In the genomic region with DNA sequence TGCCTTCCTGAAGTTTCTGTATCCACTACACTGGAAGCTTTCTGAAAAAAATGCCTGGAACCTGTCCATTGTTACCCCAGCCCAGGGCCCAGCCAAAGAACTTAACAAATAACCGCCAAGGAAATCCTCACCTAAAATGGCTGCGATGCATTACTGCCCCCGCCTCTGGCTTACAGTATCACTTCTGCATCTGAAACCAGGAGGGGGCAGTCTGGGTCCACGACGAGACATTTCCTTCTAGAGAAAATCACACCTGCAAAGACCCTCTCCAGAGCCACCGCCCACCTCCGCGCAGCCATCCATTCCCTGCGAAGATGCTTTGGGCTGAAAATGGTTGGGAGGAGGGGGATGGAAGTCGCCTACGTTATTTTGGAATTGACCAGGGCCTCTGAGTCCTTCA, we compare ENCODE assay signal across 8 cellular contexts. TPM values are rescaled to one million over a fixed set of nuclear protein-coding genes. Genes with fewer than 3 reads are reported as not detected.
DNase-seq lines count a peak whose midpoint lies in the region; ATAC-seq and TF ChIP-seq lines count a peak whose summit lies in the region.

No MANE protein-coding gene starts in this region.

- peaks cover 10% of the 10 kb centered on the region for H3K4me1 Mint-ChIP-seq in WTC11

- no peak overlapping the region for H3K4me3 Mint-ChIP-seq in WTC11

- H3K36me3 Mint-ChIP-seq in WTC11, result peaks cover 8% of the 10 kb centered on the region

- no peak overlapping the region for H3K27ac ChIP-seq in C4-2B

- peak overlapping the region; percentile 87; the same call in 1 of the 2 replicates for H3K27ac Mint-ChIP-seq in WTC11

- H3K4me1 ChIP-seq in HAP-1, result no peaks in the 10 kb centered on the region

- no peaks in the 10 kb centered on the region for H3K9me3 ChIP-seq in HAP-1

- CTCF ChIA-PET in WTC11 (lab: Charles Lee), result no interaction called here

- no peaks in the 10 kb centered on the region for H3K27me3 ChIP-seq in HAP-1 (ENCODE audit: low read depth)

- DNase-seq in HAP-1 (ENCODE audit: low spot score in 2 of 2) (peak; percentile 28 to 72), WTC11 (ENCODE audit: low spot score) (peak; percentile 82), fibroblast of mammary gland (ENCODE audit: low read depth) (peak; percentile 28)
- DNase-seq in stimulated activated CD4-positive, alpha-beta T cell treated with anti-CD3 and anti-CD28 coated beads, Interleukin-4, amount 100 ng/mL, for 1 hour, result peak; percentile 32

- peak; percentile 45 for TF ChIP-seq CTCF in C4-2B (conservative IDR thresholded peaks at IDR 0.05)
- peak; percentile 53 for TF ChIP-seq CTCF in WTC11 (IDR thresholded peaks at IDR 0.05)
- TF ChIP-seq CTCF in fibroblast of mammary gland (conservative IDR thresholded peaks at IDR 0.05; ENCODE audit: control insufficient read depth, insufficient read depth, low read depth, low read length), result peak; percentile 35

- H3K36me3 ChIP-seq in HAP-1 (replicated peaks), result peaks cover 27% of the 10 kb centered on the region

- POLR2A ChIA-PET in WTC11 (lab: Charles Lee), result no interaction called here

- H3K27me3 Mint-ChIP-seq in WTC11 (ENCODE audit: low read depth), result no peaks in the 10 kb centered on the region

- H3K9me3 Mint-ChIP-seq in WTC11, result no peaks in the 10 kb centered on the region

- no peak overlapping the region for H3K4me3 ChIP-seq in HAP-1
- H3K4me3 ChIP-seq in fibroblast of mammary gland (ENCODE audit: control insufficient read depth, low read depth, low read length), result no peak overlapping the region

- peak; percentile 91 for ATAC-seq in WTC11
- ATAC-seq in HG02970 (IDR thresholded peaks at IDR 0.05; ENCODE audit: low FRiP score, unreplicated experiment), result no peak
- ATAC-seq in HG03135 (IDR thresholded peaks at IDR 0.05; ENCODE audit: unreplicated experiment), result no peak
- ATAC-seq in GM18867 (IDR thresholded peaks at IDR 0.05; ENCODE audit: unreplicated experiment), result no peak

- in situ Hi-C loops in HAP-1 (cut with MboI; ENCODE audit: low sequenced_read_pairs), result no loop called here

TF ChIP-seq in WTC11, 78 proteins besides CTCF, POLR2A, EP300 and RAD21:
- TF ChIP-seq, protein P1, sequence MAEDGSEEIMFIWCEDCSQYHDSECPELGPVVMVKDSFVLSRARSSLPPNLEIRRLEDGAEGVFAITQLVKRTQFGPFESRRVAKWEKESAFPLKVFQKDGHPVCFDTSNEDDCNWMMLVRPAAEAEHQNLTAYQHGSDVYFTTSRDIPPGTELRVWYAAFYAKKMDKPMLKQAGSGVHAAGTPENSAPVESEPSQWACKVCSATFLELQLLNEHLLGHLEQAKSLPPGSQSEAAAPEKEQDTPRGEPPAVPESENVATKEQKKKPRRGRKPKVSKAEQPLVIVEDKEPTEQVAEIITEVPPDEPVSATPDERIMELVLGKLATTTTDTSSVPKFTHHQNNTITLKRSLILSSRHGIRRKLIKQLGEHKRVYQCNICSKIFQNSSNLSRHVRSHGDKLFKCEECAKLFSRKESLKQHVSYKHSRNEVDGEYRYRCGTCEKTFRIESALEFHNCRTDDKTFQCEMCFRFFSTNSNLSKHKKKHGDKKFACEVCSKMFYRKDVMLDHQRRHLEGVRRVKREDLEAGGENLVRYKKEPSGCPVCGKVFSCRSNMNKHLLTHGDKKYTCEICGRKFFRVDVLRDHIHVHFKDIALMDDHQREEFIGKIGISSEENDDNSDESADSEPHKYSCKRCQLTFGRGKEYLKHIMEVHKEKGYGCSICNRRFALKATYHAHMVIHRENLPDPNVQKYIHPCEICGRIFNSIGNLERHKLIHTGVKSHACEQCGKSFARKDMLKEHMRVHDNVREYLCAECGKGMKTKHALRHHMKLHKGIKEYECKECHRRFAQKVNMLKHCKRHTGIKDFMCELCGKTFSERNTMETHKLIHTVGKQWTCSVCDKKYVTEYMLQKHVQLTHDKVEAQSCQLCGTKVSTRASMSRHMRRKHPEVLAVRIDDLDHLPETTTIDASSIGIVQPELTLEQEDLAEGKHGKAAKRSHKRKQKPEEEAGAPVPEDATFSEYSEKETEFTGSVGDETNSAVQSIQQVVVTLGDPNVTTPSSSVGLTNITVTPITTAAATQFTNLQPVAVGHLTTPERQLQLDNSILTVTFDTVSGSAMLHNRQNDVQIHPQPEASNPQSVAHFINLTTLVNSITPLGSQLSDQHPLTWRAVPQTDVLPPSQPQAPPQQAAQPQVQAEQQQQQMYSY (CRISPR knock-in tag; IDR thresholded peaks at IDR 0.05), result no peak
- TF ChIP-seq NR2C2 (CRISPR knock-in tag; IDR thresholded peaks at IDR 0.05), result no peak
- TF ChIP-seq, protein P2, sequence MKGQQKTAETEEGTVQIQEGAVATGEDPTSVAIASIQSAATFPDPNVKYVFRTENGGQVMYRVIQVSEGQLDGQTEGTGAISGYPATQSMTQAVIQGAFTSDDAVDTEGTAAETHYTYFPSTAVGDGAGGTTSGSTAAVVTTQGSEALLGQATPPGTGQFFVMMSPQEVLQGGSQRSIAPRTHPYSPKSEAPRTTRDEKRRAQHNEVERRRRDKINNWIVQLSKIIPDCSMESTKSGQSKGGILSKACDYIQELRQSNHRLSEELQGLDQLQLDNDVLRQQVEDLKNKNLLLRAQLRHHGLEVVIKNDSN (CRISPR knock-in tag; IDR thresholded peaks at IDR 0.05), result no peak
- TF ChIP-seq, protein P3, sequence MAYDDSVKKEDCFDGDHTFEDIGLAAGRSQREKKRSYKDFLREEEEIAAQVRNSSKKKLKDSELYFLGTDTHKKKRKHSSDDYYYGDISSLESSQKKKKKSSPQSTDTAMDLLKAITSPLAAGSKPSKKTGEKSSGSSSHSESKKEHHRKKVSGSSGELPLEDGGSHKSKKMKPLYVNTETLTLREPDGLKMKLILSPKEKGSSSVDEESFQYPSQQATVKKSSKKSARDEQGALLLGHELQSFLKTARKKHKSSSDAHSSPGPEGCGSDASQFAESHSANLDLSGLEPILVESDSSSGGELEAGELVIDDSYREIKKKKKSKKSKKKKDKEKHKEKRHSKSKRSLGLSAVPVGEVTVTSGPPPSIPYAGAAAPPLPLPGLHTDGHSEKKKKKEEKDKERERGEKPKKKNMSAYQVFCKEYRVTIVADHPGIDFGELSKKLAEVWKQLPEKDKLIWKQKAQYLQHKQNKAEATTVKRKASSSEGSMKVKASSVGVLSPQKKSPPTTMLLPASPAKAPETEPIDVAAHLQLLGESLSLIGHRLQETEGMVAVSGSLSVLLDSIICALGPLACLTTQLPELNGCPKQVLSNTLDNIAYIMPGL (CRISPR knock-in tag; IDR thresholded peaks at IDR 0.05), result no peak
- TF ChIP-seq, protein P4, sequence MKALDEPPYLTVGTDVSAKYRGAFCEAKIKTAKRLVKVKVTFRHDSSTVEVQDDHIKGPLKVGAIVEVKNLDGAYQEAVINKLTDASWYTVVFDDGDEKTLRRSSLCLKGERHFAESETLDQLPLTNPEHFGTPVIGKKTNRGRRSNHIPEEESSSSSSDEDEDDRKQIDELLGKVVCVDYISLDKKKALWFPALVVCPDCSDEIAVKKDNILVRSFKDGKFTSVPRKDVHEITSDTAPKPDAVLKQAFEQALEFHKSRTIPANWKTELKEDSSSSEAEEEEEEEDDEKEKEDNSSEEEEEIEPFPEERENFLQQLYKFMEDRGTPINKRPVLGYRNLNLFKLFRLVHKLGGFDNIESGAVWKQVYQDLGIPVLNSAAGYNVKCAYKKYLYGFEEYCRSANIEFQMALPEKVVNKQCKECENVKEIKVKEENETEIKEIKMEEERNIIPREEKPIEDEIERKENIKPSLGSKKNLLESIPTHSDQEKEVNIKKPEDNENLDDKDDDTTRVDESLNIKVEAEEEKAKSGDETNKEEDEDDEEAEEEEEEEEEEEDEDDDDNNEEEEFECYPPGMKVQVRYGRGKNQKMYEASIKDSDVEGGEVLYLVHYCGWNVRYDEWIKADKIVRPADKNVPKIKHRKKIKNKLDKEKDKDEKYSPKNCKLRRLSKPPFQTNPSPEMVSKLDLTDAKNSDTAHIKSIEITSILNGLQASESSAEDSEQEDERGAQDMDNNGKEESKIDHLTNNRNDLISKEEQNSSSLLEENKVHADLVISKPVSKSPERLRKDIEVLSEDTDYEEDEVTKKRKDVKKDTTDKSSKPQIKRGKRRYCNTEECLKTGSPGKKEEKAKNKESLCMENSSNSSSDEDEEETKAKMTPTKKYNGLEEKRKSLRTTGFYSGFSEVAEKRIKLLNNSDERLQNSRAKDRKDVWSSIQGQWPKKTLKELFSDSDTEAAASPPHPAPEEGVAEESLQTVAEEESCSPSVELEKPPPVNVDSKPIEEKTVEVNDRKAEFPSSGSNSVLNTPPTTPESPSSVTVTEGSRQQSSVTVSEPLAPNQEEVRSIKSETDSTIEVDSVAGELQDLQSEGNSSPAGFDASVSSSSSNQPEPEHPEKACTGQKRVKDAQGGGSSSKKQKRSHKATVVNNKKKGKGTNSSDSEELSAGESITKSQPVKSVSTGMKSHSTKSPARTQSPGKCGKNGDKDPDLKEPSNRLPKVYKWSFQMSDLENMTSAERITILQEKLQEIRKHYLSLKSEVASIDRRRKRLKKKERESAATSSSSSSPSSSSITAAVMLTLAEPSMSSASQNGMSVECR (CRISPR knock-in tag; IDR thresholded peaks at IDR 0.05; ENCODE audit: borderline replicate concordance), result no peak
- no peak for TF ChIP-seq NFYB (CRISPR knock-in tag; conservative IDR thresholded peaks at IDR 0.05; ENCODE audit: low read depth)

RNA-seq across cellular contexts. Expression of a gene that starts 22.4 kb away (rescaled TPM):
- not detected in 3 replicates for total RNA-seq in WTC11 (2021)

RNA-seq across cellular contexts. Expression of a gene that starts 33.4 kb away (rescaled TPM):
- total RNA-seq in WTC11 (2021), result 48.1 to 50.2 TPM (median 49.7 TPM) in 3 replicates

RNA-seq across cellular contexts. Expression of a gene that starts 55.7 kb away (rescaled TPM):
- not detected in 3 replicates for total RNA-seq in WTC11 (2021)

Comparison
In these comparisons a context has a peak if more than half of its experiments do, and no peak if none do; other contexts are left out.
1. DNase-seq: peak in every context shown above with its lines; median percentile 82 in WTC11; 50 in HAP-1; 32 in stimulated activated CD4-positive, alpha-beta T cell treated with anti-CD3 and anti-CD28 coated beads, Interleukin-4, amount 100 ng/mL, for 1 hour; 28 in fibroblast of mammary gland.